8 cellular contexts compared by ENCODE assay signal in genomic region chr18:35355140-35355618, GRCh38. TPM values are rescaled to one million over a fixed set of nuclear protein-coding genes. Genes with fewer than 3 reads are reported as not detected.
DNase-seq lines count a peak whose midpoint lies in the region; ATAC-seq, FAIRE-seq and TF ChIP-seq lines count a peak whose summit lies in the region.

No MANE protein-coding gene starts in this region.

- H3K36me3 ChIP-seq in HepG2 (replicated peaks in 1 of 2; ENCODE audit: control insufficient read depth in 1 of 2, insufficient read depth in 2 of 2, low read length in 2 of 2): no peaks in the 10 kb centered on the region

- CTCF ChIA-PET in AG04450 (lab: Charles Lee) (interaction anchor here (0.5 to 2.4 kb wide), 26 partner anchors 9 to 349 kb away, joined by 3 to 46 read pairs (median 4); partner anchors contain the start of genes ZNF24 and ZNF397), HepG2 (lab: Yijun Ruan, JAX; ENCODE audit: low intra/inter-chr PET ratio, low total read pairs) (interaction anchor here (0.8 to 4.6 kb wide), 2 partner anchors 10 to 124 kb away, joined by 3 to 34 read pairs; no protein-coding TSS in a partner anchor)

- peak; percentile 74 for TF ChIP-seq RAD21 in HepG2 (CRISPR knock-in tag; IDR thresholded peaks at IDR 0.05)

- H3K9me3 ChIP-seq in AG04450 (ENCODE audit: control insufficient read depth, insufficient read depth, low read length) (peaks cover 9% of the 10 kb centered on the region), HepG2 (ENCODE audit: low read length) (peaks cover 23% of the 10 kb centered on the region)

- H3K27ac ChIP-seq in AG04450 (ENCODE audit: low read depth, low read length): no peak overlapping the region
- H3K27ac ChIP-seq in coronary artery: peak overlapping the region in 1 of 2 donors; percentile 25
- H3K27ac ChIP-seq in HepG2 (ENCODE audit: extremely low read length, insufficient read depth, low read length): no peak overlapping the region

- peak; percentile 92 for FAIRE-seq in HepG2 (lab: Jason Lieb, UNC)

- no peak for TF ChIP-seq POLR2A in HepG2 (IDR thresholded peaks at IDR 0.05; ENCODE audit: insufficient read depth in 1 of 2, low read depth in 2 of 2, low read length in 2 of 2)

- no peak for TF ChIP-seq EP300 in HepG2 (IDR thresholded peaks at IDR 0.05; ENCODE audit: low read depth in 2 of 2, low read length in 2 of 2)
- TF ChIP-seq EP300 in HepG2 (CRISPR knock-in tag; IDR thresholded peaks at IDR 0.05; ENCODE audit: borderline replicate concordance): no peak

- DNase-seq in AG04450 (ENCODE audit: low read depth, low spot score) (peak; percentile 71), NCI-H446 (lab: John Stamatoyannopoulos, UW) (peak; percentile 9 to 60), coronary artery (ENCODE audit: low spot score) (peak; percentile 82), HepG2 (ENCODE audit: low spot score) (peak; percentile 85)
- peak; percentile 48 to 55 for DNase-seq in activated CD4-positive, alpha-beta T cell treated with anti-CD3 and anti-CD28 coated beads for 4 hours
- peak; percentile 29 to 60 for DNase-seq in stimulated activated CD4-positive, alpha-beta T cell treated with anti-CD3 and anti-CD28 coated beads, Interleukin-4, amount 100 ng/mL, for 4 hours

- no TSS peak for BruUV-seq in HepG2 (replicated peaks; lab: Mats Ljungman, UMichigan)

- H3K4me1 ChIP-seq in HepG2 (ENCODE audit: insufficient read depth, low read length): no peaks in the 10 kb centered on the region

- H3K4me3 ChIP-seq in AG04450 (ENCODE audit: low read depth, low read length) (peak overlapping the region; percentile 15; the same call in 1 of the 2 replicates), coronary artery (peak overlapping the region; percentile 19), HepG2 (replicated peaks in 1 of 3; ENCODE audit: insufficient read depth in 1 of 3, low read depth in 2 of 3, low read length in 3 of 3) (peak overlapping the region in 2 of 3 experiments; percentile 25 to 38; a peak in 2 of 6 replicates)

- H3K27me3 ChIP-seq in AG04450 (ENCODE audit: control insufficient read depth, insufficient read depth, low read length) (no peaks in the 10 kb centered on the region), HepG2 (ENCODE audit: control insufficient read depth in 1 of 2, insufficient read depth in 2 of 2, low read length in 2 of 2) (no peaks in the 10 kb centered on the region)

- TF ChIP-seq CTCF in AG04450 (IDR thresholded peaks at IDR 0.05; ENCODE audit: low read depth, low read length) (peak; percentile 81), coronary artery (IDR thresholded peaks at IDR 0.05) (peak; percentile 64), HepG2 (CRISPR knock-in tag; IDR thresholded peaks at IDR 0.05) (peak; percentile 92)

- 23% methylated on average over 4 of the region's 4 CpGs for WGBS in HepG2 (ENCODE audit: low lambda C conversion rate)

- intact Hi-C loops in HepG2 (cut with micrococcal nuclease; ENCODE audit: unreplicated experiment): loop anchor here (1.0 kb wide), 2 partner anchors 10 to 124 kb away; no protein-coding TSS in a partner anchor

- peak; percentile 95 for ATAC-seq in GM18870 (IDR thresholded peaks at IDR 0.05; ENCODE audit: unreplicated experiment)
- peak; percentile 98 for ATAC-seq in HG03108 (IDR thresholded peaks at IDR 0.05; ENCODE audit: unreplicated experiment)
- peak; percentile 100 for ATAC-seq in HepG2

- H3K79me2 ChIP-seq in HepG2 (ENCODE audit: insufficient read depth, low read length): no peaks in the 10 kb centered on the region

- in situ Hi-C loops in HepG2 (cut with HindIII; ENCODE audit: extremely low pct_ligation_motif_present, low pct_unique_long_range_greater_than_20kb): no loop called here

- H3K9ac ChIP-seq in HepG2 (ENCODE audit: insufficient read depth, low read depth, low read length): peak overlapping the region; percentile 38; the same call in 1 of the 2 replicates

- H3K4me2 ChIP-seq in HepG2 (ENCODE audit: low read depth, low read length): peak overlapping the region; percentile 70

- POLR2A ChIA-PET in AG04450 (lab: Yijun Ruan, JAX): no interaction called here
- POLR2A ChIA-PET in HepG2 (lab: Yijun Ruan, JAX): interaction anchor here (1.0 to 2.3 kb wide), 4 partner anchors 10 to 114 kb away, joined by 4 to 17 read pairs (median 6); partner anchors contain the start of genes ZNF24, ZNF397 and ZSCAN30

- H2AFZ ChIP-seq in HepG2 (ENCODE audit: low read length): peak overlapping the region; percentile 87

- H4K20me1 ChIP-seq in HepG2 (ENCODE audit: insufficient read depth, low read length): no peaks in the 10 kb centered on the region

TF ChIP-seq in HepG2, 621 proteins besides CTCF, POLR2A, EP300 and RAD21 (continues in another document):
- TF ChIP-seq ZNF335 (CRISPR knock-in tag; IDR thresholded peaks at IDR 0.05): no peak
- TF ChIP-seq BCL6 (CRISPR knock-in tag; IDR thresholded peaks at IDR 0.05): no peak
- TF ChIP-seq ZBTB8A (CRISPR knock-in tag; IDR thresholded peaks at IDR 0.05; ENCODE audit: borderline replicate concordance, low read depth): no peak
- TF ChIP-seq ZNF276 (CRISPR knock-in tag; IDR thresholded peaks at IDR 0.05; ENCODE audit: low read depth): no peak
- no peak for TF ChIP-seq SPEN (CRISPR knock-in tag; IDR thresholded peaks at IDR 0.05; ENCODE audit: low read depth)
- TF ChIP-seq TCF12 (IDR thresholded peaks at IDR 0.05): no peak
- no peak for TF ChIP-seq TCF12 (CRISPR knock-in tag; IDR thresholded peaks at IDR 0.05)

RNA-seq across cellular contexts. Expression of gene ZNF24, which starts 11.0 kb away (rescaled TPM):
- polyA plus RNA-seq in AG04450 (2011; rRNA removed) (18.4 and 25.7 TPM in 2 replicates), HepG2 (2011; rRNA removed) (15.3 and 19.5 TPM in 2 replicates)
- polyA minus RNA-seq in AG04450 (2011; rRNA and poly(A)+ RNA removed): 29.0 and 34.7 TPM in 2 replicates
- 41.1 and 79.4 TPM in 2 replicates for total RNA-seq in HepG2 (2016; rRNA removed; fragmentation: Illumina TruSeq; extraction: Trizol)
- total RNA-seq in HepG2 (2016; cell fraction: cytosol; rRNA removed; fragmentation: Illumina TruSeq; extraction: Trizol; ENCODE audit: low read depth): 3.0 and 3.5 TPM in 2 replicates
- total RNA-seq in HepG2 (2016; cell fraction: insoluble cytoplasmic fraction; rRNA removed; fragmentation: Illumina TruSeq; extraction: Trizol): 42.2 and 74.3 TPM in 2 replicates
- 14.5 and 17.5 TPM in 2 replicates for total RNA-seq in HepG2 (2016; cell fraction: membrane; rRNA removed; fragmentation: Illumina TruSeq; extraction: Trizol)
- 38.9 and 40.1 TPM in 2 replicates for total RNA-seq in HepG2 (2016; cell fraction: nucleus; rRNA removed; fragmentation: Illumina TruSeq; extraction: Trizol)
- 6.8 and 11.2 TPM in 2 replicates for polyA plus RNA-seq in HepG2 (2011; cell fraction: cytosol; rRNA removed)
- 16.1 and 19.5 TPM in 2 replicates for polyA plus RNA-seq in HepG2 (2011; cell fraction: nucleus; rRNA removed)
- polyA plus RNA-seq in HepG2 (2012): 20.6 and 22.9 TPM in 2 replicates
- polyA plus RNA-seq in HepG2 (2016; cell fraction: cytosol; fragmentation: Illumina TruSeq; extraction: Trizol; ENCODE audit: low read depth): 1.2 and 1.3 TPM in 2 replicates
- polyA plus RNA-seq in HepG2 (2016; cell fraction: insoluble cytoplasmic fraction; fragmentation: Illumina TruSeq; extraction: Trizol; ENCODE audit: low read depth): 47.3 and 52.5 TPM in 2 replicates
- 4.5 and 5.5 TPM in 2 replicates for polyA plus RNA-seq in HepG2 (2016; cell fraction: membrane; fragmentation: Illumina TruSeq; extraction: Trizol; ENCODE audit: low read depth)
- polyA plus RNA-seq in HepG2 (2016; cell fraction: nucleus; fragmentation: Illumina TruSeq; extraction: Trizol; ENCODE audit: insufficient read depth, low read depth): 35.4 and 37.7 TPM in 2 replicates
- polyA minus RNA-seq in HepG2 (2011; rRNA and poly(A)+ RNA removed; ENCODE audit: low replicate concordance): 21.1 and 37.0 TPM in 2 replicates
- 18.9 and 21.4 TPM in 2 replicates for polyA minus RNA-seq in HepG2 (2011; cell fraction: cytosol; rRNA and poly(A)+ RNA removed)
- 58.4 and 65.5 TPM in 2 replicates for polyA minus RNA-seq in HepG2 (2011; cell fraction: nucleus; rRNA and poly(A)+ RNA removed)

RNA-seq across cellular contexts. Expression of gene ZNF396, which starts 22.0 kb away (rescaled TPM):
- polyA plus RNA-seq in AG04450 (2011; rRNA removed) (0.78 and 1.1 TPM in 2 replicates), HepG2 (2011; rRNA removed) (0.25 and 0.47 TPM in 2 replicates)
- polyA minus RNA-seq in AG04450 (2011; rRNA and poly(A)+ RNA removed): 0.78 and 0.83 TPM in 2 replicates
- 0.75 and 1.6 TPM in 2 replicates for total RNA-seq in HepG2 (2016; rRNA removed; fragmentation: Illumina TruSeq; extraction: Trizol)
- 0.18 and 0.40 TPM in 2 replicates for total RNA-seq in HepG2 (2016; cell fraction: cytosol; rRNA removed; fragmentation: Illumina TruSeq; extraction: Trizol; ENCODE audit: low read depth)
- total RNA-seq in HepG2 (2016; cell fraction: insoluble cytoplasmic fraction; rRNA removed; fragmentation: Illumina TruSeq; extraction: Trizol): 1.2 TPM in 2 replicates
- 0.69 and 0.93 TPM in 2 replicates for total RNA-seq in HepG2 (2016; cell fraction: membrane; rRNA removed; fragmentation: Illumina TruSeq; extraction: Trizol)
- 0.78 and 1.1 TPM in 2 replicates for total RNA-seq in HepG2 (2016; cell fraction: nucleus; rRNA removed; fragmentation: Illumina TruSeq; extraction: Trizol)
- polyA plus RNA-seq in HepG2 (2011; cell fraction: cytosol; rRNA removed): 0.17 and 0.27 TPM in 2 replicates
- 0.31 and 0.80 TPM in 2 replicates for polyA plus RNA-seq in HepG2 (2011; cell fraction: nucleus; rRNA removed)
- polyA plus RNA-seq in HepG2 (2012): 0.39 and 0.67 TPM in 2 replicates
- 0.05 and 0.12 TPM in 2 replicates for polyA plus RNA-seq in HepG2 (2016; cell fraction: cytosol; fragmentation: Illumina TruSeq; extraction: Trizol; ENCODE audit: low read depth)
- 1.0 and 1.3 TPM in 2 replicates for polyA plus RNA-seq in HepG2 (2016; cell fraction: insoluble cytoplasmic fraction; fragmentation: Illumina TruSeq; extraction: Trizol; ENCODE audit: low read depth)
- polyA plus RNA-seq in HepG2 (2016; cell fraction: membrane; fragmentation: Illumina TruSeq; extraction: Trizol; ENCODE audit: low read depth): 0.16 and 0.18 TPM in 2 replicates
- 1.2 and 2.7 TPM in 2 replicates for polyA plus RNA-seq in HepG2 (2016; cell fraction: nucleus; fragmentation: Illumina TruSeq; extraction: Trizol; ENCODE audit: insufficient read depth, low read depth)
- polyA minus RNA-seq in HepG2 (2011; rRNA and poly(A)+ RNA removed; ENCODE audit: low replicate concordance): 0.54 TPM in 1 of 2 replicates, not detected in the other
- polyA minus RNA-seq in HepG2 (2011; cell fraction: cytosol; rRNA and poly(A)+ RNA removed): 0.20 TPM in 1 of 2 replicates, not detected in the other
- 1.0 and 1.7 TPM in 2 replicates for polyA minus RNA-seq in HepG2 (2011; cell fraction: nucleus; rRNA and poly(A)+ RNA removed)

Comparison
In these comparisons a context has a peak if more than half of its experiments do, and no peak if none do; other contexts are left out.
1. DNase-seq: peak in every context shown above with its lines; median percentile 85 in HepG2; 82 in coronary artery; 71 in AG04450; 52 in activated CD4-positive, alpha-beta T cell treated with anti-CD3 and anti-CD28 coated beads for 4 hours; 44 in stimulated activated CD4-positive, alpha-beta T cell treated with anti-CD3 and anti-CD28 coated beads, Interleukin-4, amount 100 ng/mL, for 4 hours; 34 in NCI-H446.